Comparison of ENCODE assay signal across 17 cellular contexts in genomic region chr20:48807586-48808381, GRCh38. TPM values are rescaled to one million over a fixed set of nuclear protein-coding genes. Genes with fewer than 3 reads are reported as not detected.
DNase-seq lines count a peak whose midpoint lies in the region; ATAC-seq, FAIRE-seq and TF ChIP-seq lines count a peak whose summit lies in the region.
"Had no signal": no experiment of that assay in that cellular context is flagged by ENCODE, and none has a peak within 500 bp of the region (broad histone marks: within the 10 kb centered on the region; RNA-seq: fewer than 3 reads in every experiment).

No MANE protein-coding gene starts in this region.

- TF ChIP-seq POLR2A in H54 (IDR thresholded peaks at IDR 0.05; ENCODE audit: low read depth, low read length), result no peak

- ATAC-seq in HG03135 (IDR thresholded peaks at IDR 0.05; ENCODE audit: unreplicated experiment) (no peak), HG03159 (IDR thresholded peaks at IDR 0.05; ENCODE audit: unreplicated experiment) (no peak)
- ATAC-seq: naive thymus-derived CD4-positive, alpha-beta T cell; upper lobe of right lung had no signal

- H3K4me3 ChIP-seq in NT2/D1 (ENCODE audit: insufficient read length, low read depth) (no peak overlapping the region), fibroblast of the aortic adventitia (ENCODE audit: low read depth, low read length) (no peak overlapping the region)
- H3K4me3 ChIP-seq: hepatocyte, upper lobe of right lung had no signal

- no peak for TF ChIP-seq CTCF in fibroblast of the aortic adventitia (IDR thresholded peaks at IDR 0.05; ENCODE audit: insufficient read depth, low read length)

- FAIRE-seq in H54 (lab: Jason Lieb, UNC), result no peak

- DNase-seq in C1 segment of cervical spinal cord (lab: John Stamatoyannopoulos, UW), result peak in 10 of 14 donors; percentile 21 to 89 (median 76)
- DNase-seq in NT2/D1 (ENCODE audit: low read depth, low spot score), result no peak
- peak; percentile 63 for DNase-seq in fibroblast of the aortic adventitia (ENCODE audit: low read depth)
- peak in 46 of 56 donors; percentile 28 to 89 (median 66) for DNase-seq in nucleus accumbens (lab: John Stamatoyannopoulos, UW)
- DNase-seq in activated effector memory CD4-positive, alpha-beta T cell treated with anti-CD3 and anti-CD28 coated beads, Interleukin-2, amount 50 U/mL, for 16 hours, result no peak
- no peak for DNase-seq in H54 (ENCODE audit: insufficient read length, low spot score)
- DNase-seq: activated CD4-positive, CD25-positive, alpha-beta regulatory T cell treated with anti-CD3 and anti-CD28 coated beads, Interleukin-2, amount 50 U/mL, for 72 hours; HCEC 1CT; NCI-H2171; NK-92 treated with Interleukin-12 subunit alpha and Interleukin-12 subunit beta, amount 100 ng/mL, for 24 hours; SHP77; stimulated activated CD4-positive, alpha-beta T cell treated with anti-CD3 and anti-CD28 coated beads, Interleukin-4, amount 100 ng/mL, for 4 hours; upper lobe of right lung had no signal

- no peaks in the 10 kb centered on the region for H3K27me3 ChIP-seq in NT2/D1 (ENCODE audit: insufficient read depth, insufficient read length)
- H3K27me3 ChIP-seq: hepatocyte had no signal

- H3K36me3 ChIP-seq in NT2/D1 (ENCODE audit: insufficient read depth, insufficient read length, low read length), result no peaks in the 10 kb centered on the region
- H3K36me3 ChIP-seq: upper lobe of right lung had no signal

- H3K4me1 ChIP-seq in NT2/D1 (ENCODE audit: insufficient read depth, insufficient read length), result peaks cover 9% of the 10 kb centered on the region

- no peaks in the 10 kb centered on the region for H3K9me3 ChIP-seq in NT2/D1 (ENCODE audit: insufficient read depth, low read length)
- H3K9me3 ChIP-seq: upper lobe of right lung had no signal

- peak overlapping the region; percentile 46 for H3K9ac ChIP-seq in NT2/D1 (ENCODE audit: insufficient read length, low read depth)

RNA-seq across cellular contexts. Expression of gene PREX1, which starts 20.0 kb away (rescaled TPM):
- 3.5 and 13.0 TPM in 2 replicates for total RNA-seq in fibroblast of the aortic adventitia (ENCODE audit: low replicate concordance)

Comparison
In these comparisons a context has a peak if more than half of its experiments do, and no peak if none do; other contexts are left out.
1. DNase-seq: peak in C1 segment of cervical spinal cord (10 of 14), fibroblast of the aortic adventitia (single experiment) and nucleus accumbens (46 of 56); none in NT2/D1 (single experiment), activated effector memory CD4-positive, alpha-beta T cell treated with anti-CD3 and anti-CD28 coated beads, Interleukin-2, amount 50 U/mL, for 16 hours (single experiment) and H54 (single experiment).